ENCODE assay signal across 4 cellular contexts in genomic region chr15:71439478-71439877, GRCh38.
DNase-seq lines count a peak whose midpoint lies in the region; ATAC-seq and TF ChIP-seq lines count a peak whose summit lies in the region.
"Not testable (repeated sequence)": the region's sequence is repeated elsewhere in the genome, so short reads cannot be mapped to it uniquely, and the experiment has no call there.

No MANE protein-coding gene starts in this region.

- not testable (repeated sequence) for H3K27me3 ChIP-seq in Panc1 (ENCODE audit: control insufficient read depth, insufficient read depth, low read length)

- BruUV-seq in Panc1 (replicated peaks; lab: Mats Ljungman, UMichigan), result TSS peak; percentile 5

- CTCF ChIA-PET in HEK293 (lab: Yijun Ruan, JAX), result interaction anchor here (0.6 to 2.8 kb wide), 15 partner anchors 9 to 428 kb away, joined by 3 to 26 read pairs (median 3); no protein-coding TSS in a partner anchor
- CTCF ChIA-PET in Panc1 (lab: Charles Lee), result not testable (repeated sequence)

- not testable (repeated sequence) for H3K9me3 ChIP-seq in HEK293 (ENCODE audit: control insufficient read depth, insufficient read depth, low read depth, low read length); Panc1 (ENCODE audit: control insufficient read depth, insufficient read depth, low read depth, low read length)

- not testable (repeated sequence) for H3K27ac ChIP-seq in HEK293 (ENCODE audit: extremely low read depth, low read depth, low read length); Panc1 (ENCODE audit: low read length)
- peak overlapping the region; percentile 31 for H3K27ac ChIP-seq in epithelial cell of prostate

- in situ Hi-C loops in Panc1 (cut with HindIII; ENCODE audit: low pct_unique_long_range_greater_than_20kb, low sequenced_read_pairs), result not testable (repeated sequence)

- H3K4me3 ChIP-seq in HEK293 (ENCODE audit: low read depth, low read length); Panc1 (ENCODE audit: low read depth in 2 of 2, low read length in 2 of 2): not testable (repeated sequence)

- ATAC-seq in Panc1, SK-N-SH treated with all-trans-retinoic acid at 6 μM for 48 hours: not testable (repeated sequence)

- H3K4me1 ChIP-seq in HEK293 (ENCODE audit: control insufficient read depth, insufficient read depth, low read length); Panc1 (ENCODE audit: control insufficient read depth, insufficient read depth, low read length): not testable (repeated sequence)

- not testable (repeated sequence) for TF ChIP-seq CTCF in HEK293 (tag by site-specific recombination; IDR thresholded peaks at IDR 0.05); Panc1 (IDR thresholded peaks at IDR 0.05)

- not testable (repeated sequence) for H3K36me3 ChIP-seq in HEK293 (ENCODE audit: control insufficient read depth in 2 of 2, insufficient read depth in 1 of 2, low read length in 2 of 2); Panc1 (ENCODE audit: control insufficient read depth, insufficient read depth, low read length)

- intact Hi-C loops in Panc1 (cut with micrococcal nuclease; ENCODE audit: unreplicated experiment), result not testable (repeated sequence)

- POLR2A ChIA-PET in HEK293 (lab: Yijun Ruan, JAX); Panc1 (lab: Charles Lee): not testable (repeated sequence)

- DNase-seq in Panc1 (ENCODE audit: low read depth, low spot score); epithelial cell of prostate (ENCODE audit: low read depth, low spot score): not testable (repeated sequence)

TF ChIP-seq in HEK293, 187 proteins besides CTCF, POLR2A, EP300 and RAD21:
- 0 out of 2 replicates have a peak, but pooled peaks have one; percentile 31 for TF ChIP-seq ZNF174 (tag by site-specific recombination; IDR thresholded peaks at IDR 0.05)
- TF ChIP-seq ZNF146 (tag by site-specific recombination; IDR thresholded peaks at IDR 0.05), result peak; percentile 96
TF ChIP-seq in HEK293: peak in this region for 2; not testable (repeated sequence) for 185.

TF ChIP-seq in SK-N-SH treated with all-trans-retinoic acid at 6 μM for 48 hours, 23 proteins besides CTCF, POLR2A, EP300 and RAD21:
- TF ChIP-seq ZNF8 (CRISPR knock-in tag; IDR thresholded peaks at IDR 0.05), result peak; percentile 52; the same call in 1 of the 2 replicates
